In genomic region chr6:16684195-16684689, GRCh38 we compare ENCODE assay signal across 9 cellular contexts.
DNase-seq lines count a peak whose midpoint lies in the region; ATAC-seq and TF ChIP-seq lines count a peak whose summit lies in the region.
"Had no signal": no experiment of that assay in that cellular context is flagged by ENCODE, and none has a peak within 500 bp of the region (broad histone marks: within the 10 kb centered on the region; RNA-seq: fewer than 3 reads in every experiment).

No MANE protein-coding gene starts in this region.

- peaks cover 8 to 91% (median 59%) of the 10 kb centered on the region in 6 donors for H3K4me1 ChIP-seq in spleen

- DNase-seq in SKM-1 (lab: John Stamatoyannopoulos, UW; ENCODE audit: unreplicated experiment) = peak; percentile 88
- DNase-seq in fibroblast of pulmonary artery (ENCODE audit: low read depth) = peak; percentile 25
- no peak for DNase-seq in spleen
- DNase-seq in putamen (ENCODE audit: low spot score) = no peak
- DNase-seq in NCI-H1436 (lab: John Stamatoyannopoulos, UW) = no peak
- DNase-seq: NCI-H1092 treated with DMSO at 0.1 percent for 48 hours had no signal

- WGBS in spleen, 5 donors = 29 to 47% (median 40%) methylated on average over 5 of the region's 5 CpGs

- H3K27ac ChIP-seq in spleen = peak overlapping the region in 7 of 8 donors; percentile 16 to 82 (median 56)

- no peak for TF ChIP-seq POLR2A in spleen (IDR thresholded peaks at IDR 0.05)

- peaks cover 0 to 4% (median 0%) of the 10 kb centered on the region in 6 donors for H3K36me3 ChIP-seq in spleen

- TF ChIP-seq EP300 in Ishikawa (IDR thresholded peaks at IDR 0.05; ENCODE audit: borderline replicate concordance) = no peak

- H3K4me3 ChIP-seq in fibroblast of pulmonary artery (replicated peaks; ENCODE audit: low read depth, low read length) = no peak overlapping the region
- H3K4me3 ChIP-seq in spleen = no peak overlapping the region

- no peaks in the 10 kb centered on the region for H3K9me3 ChIP-seq in spleen

- TF ChIP-seq CTCF in fibroblast of pulmonary artery (IDR thresholded peaks at IDR 0.05; ENCODE audit: low read length, missing control alignments) (no peak), spleen (IDR thresholded peaks at IDR 0.05 in 8 of 11, conservative IDR thresholded peaks at IDR 0.05 in 3 of 11) (no peak)

- H3K27me3 ChIP-seq in spleen (replicated peaks in 1 of 7) = no peaks in the 10 kb centered on the region

- ATAC-seq in GM19455 (IDR thresholded peaks at IDR 0.05; ENCODE audit: unreplicated experiment) (no peak), GM19467 (IDR thresholded peaks at IDR 0.05; ENCODE audit: unreplicated experiment) (no peak)

- intact Hi-C loops in spleen (cut with DNase I; ENCODE audit: low total_unique reads) = no loop called here

- TF ChIP-seq RAD21 in Ishikawa (IDR thresholded peaks at IDR 0.05; ENCODE audit: low read depth) = no peak

TF ChIP-seq in Ishikawa, 13 proteins besides CTCF, POLR2A, EP300 and RAD21:
- TF ChIP-seq TEAD4 (IDR thresholded peaks at IDR 0.05) = peak; percentile 26; the same call in 1 of the 2 replicates
- TF ChIP-seq CEBPB (IDR thresholded peaks at IDR 0.05) = peak; percentile 73
- 0 out of 2 replicates have a peak, but pooled peaks have one; percentile 40 for TF ChIP-seq ZBTB7A (IDR thresholded peaks at IDR 0.05; ENCODE audit: low read depth)
- TF ChIP-seq YY1 (IDR thresholded peaks at IDR 0.05; ENCODE audit: low read depth) = no peak

Comparison
In these comparisons a context has a peak if more than half of its experiments do, and no peak if none do; other contexts are left out.
1. DNase-seq: peak in SKM-1 (single experiment) and fibroblast of pulmonary artery (single experiment); none in spleen (single experiment), putamen (single experiment) and NCI-H1436 (single experiment).